Comparison of ENCODE assay signal across 19 cellular contexts in the genomic region with DNA sequence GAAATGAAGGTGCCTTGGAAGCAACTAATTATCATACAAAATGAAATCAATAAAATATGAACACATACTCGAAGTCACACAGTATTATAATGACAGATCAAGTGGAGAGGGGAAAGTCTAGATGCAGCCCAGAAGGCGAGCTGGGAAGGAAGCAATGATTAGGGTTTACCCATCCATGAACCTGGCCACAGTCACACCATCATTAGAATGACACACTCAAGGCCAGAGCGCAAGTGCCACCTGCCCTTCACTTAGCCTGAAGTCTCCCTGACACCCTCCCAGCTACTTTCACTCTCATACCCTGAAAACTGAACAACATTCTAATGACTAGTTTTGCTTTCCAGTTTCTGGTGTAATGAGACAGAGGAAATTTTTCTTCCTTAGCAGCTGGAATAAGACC.
DNase-seq lines count a peak whose midpoint lies in the region; ATAC-seq and TF ChIP-seq lines count a peak whose summit lies in the region.
"Had no signal": no experiment of that assay in that cellular context is flagged by ENCODE, and none has a peak within 500 bp of the region (broad histone marks: within the 10 kb centered on the region; RNA-seq: fewer than 3 reads in every experiment).

No MANE protein-coding gene starts in this region.

- no peaks in the 10 kb centered on the region for H3K36me3 ChIP-seq in MM.1S (replicated peaks; ENCODE audit: insufficient read depth, low read length)
- H3K36me3 ChIP-seq: BLaER1 treated with 17β-estradiol and CSF1 and Interleukin-3, amounts not matched to agents 10 nM and 100 nM had no signal

- peak; percentile 68 for ATAC-seq in activated T-helper 17 cell treated with anti-CD3 and anti-CD28 coated beads, Interleukin-2, amount 50 U/mL, for 72 hours (replicated peaks)
- no peak for ATAC-seq in HG03521 (IDR thresholded peaks at IDR 0.05; ENCODE audit: unreplicated experiment)
- ATAC-seq: K562 had no signal

- TF ChIP-seq CTCF in GM10266 (IDR thresholded peaks at IDR 0.05; ENCODE audit: control insufficient read depth, insufficient read depth, low read depth, missing control alignments) (no peak), MM.1S (IDR thresholded peaks at IDR 0.05; ENCODE audit: low read length) (no peak)

- no peaks in the 10 kb centered on the region for H3K79me2 ChIP-seq in MM.1S (ENCODE audit: low read length)

- H3K27ac ChIP-seq in MM.1S (ENCODE audit: low read length): no peak overlapping the region
- H3K27ac ChIP-seq: BLaER1 treated with 17β-estradiol and CSF1 and Interleukin-3, amounts not matched to agents 10 nM and 100 nM; HL-60 had no signal

- H3K4me1 ChIP-seq in MM.1S (ENCODE audit: low read length): no peaks in the 10 kb centered on the region

- no peak overlapping the region for H3K4me3 ChIP-seq in MM.1S (ENCODE audit: low read length)
- H3K4me3 ChIP-seq: BLaER1 treated with 17β-estradiol and CSF1 and Interleukin-3, amounts not matched to agents 10 nM and 100 nM; K562 had no signal

- H3K27me3 Mint-ChIP-seq in activated T-helper 17 cell treated with anti-CD3 and anti-CD28 coated beads, Interleukin-2, amount 50 U/mL, for 72 hours: no peaks in the 10 kb centered on the region

- no peaks in the 10 kb centered on the region for H3K9me2 ChIP-seq in MM.1S (replicated peaks; ENCODE audit: insufficient read depth, low read length)

- DNase-seq in NCI-H1417 (lab: John Stamatoyannopoulos, UW): peak in 2 of 3 experiments; percentile 29 to 31
- no peak for DNase-seq in NCI-H1417 treated with DMSO at 0.1 percent for 48 hours (lab: John Stamatoyannopoulos, UW)
- DNase-seq in GM10266 (ENCODE audit: extremely low spot score): peak; percentile 26
- DNase-seq in MM.1S: peak; percentile 14
- no peak for DNase-seq in HPDE6-E6E7 (ENCODE audit: extremely low spot score)
- DNase-seq in A172 (ENCODE audit: low spot score): no peak
- DNase-seq: 8988T; ACHN; Calu3; CD4-positive, CD25-positive, alpha-beta regulatory T cell; DMS 273 treated with DMSO at 0.1 percent for 48 hours; EL; GOT3; H9 had no signal

- H4K20me1 ChIP-seq in MM.1S (ENCODE audit: insufficient read depth, low read length): no peaks in the 10 kb centered on the region
- H4K20me1 ChIP-seq: BLaER1 treated with 17β-estradiol and CSF1 and Interleukin-3, amounts not matched to agents 10 nM and 100 nM had no signal

- no peak overlapping the region for H3K4me3 Mint-ChIP-seq in activated T-helper 17 cell treated with anti-CD3 and anti-CD28 coated beads, Interleukin-2, amount 50 U/mL, for 72 hours
- H3K4me3 Mint-ChIP-seq: H9 had no signal

- no peaks in the 10 kb centered on the region for H3K36me3 Mint-ChIP-seq in activated T-helper 17 cell treated with anti-CD3 and anti-CD28 coated beads, Interleukin-2, amount 50 U/mL, for 72 hours (ENCODE audit: low read depth)
- H3K36me3 Mint-ChIP-seq: CD4-positive, CD25-positive, alpha-beta regulatory T cell had no signal

- H3K27me3 ChIP-seq in MM.1S (replicated peaks; ENCODE audit: insufficient read depth, low read length): no peaks in the 10 kb centered on the region
- H3K27me3 ChIP-seq: BLaER1 treated with 17β-estradiol and CSF1 and Interleukin-3, amounts not matched to agents 10 nM and 100 nM had no signal

- H3K27ac Mint-ChIP-seq in activated T-helper 17 cell treated with anti-CD3 and anti-CD28 coated beads, Interleukin-2, amount 50 U/mL, for 72 hours: no peak overlapping the region

- no peaks in the 10 kb centered on the region for H3K9me3 ChIP-seq in MM.1S (replicated peaks; ENCODE audit: insufficient read depth, low read length)

- H3K9ac ChIP-seq in MM.1S (ENCODE audit: low read length): no peak overlapping the region
- H3K9ac ChIP-seq: BLaER1 treated with 17β-estradiol and CSF1 and Interleukin-3, amounts not matched to agents 10 nM and 100 nM had no signal

- no peak overlapping the region for H3K4me2 ChIP-seq in MM.1S (ENCODE audit: low read depth, low read length)
- H3K4me2 ChIP-seq: BLaER1 treated with 17β-estradiol and CSF1 and Interleukin-3, amounts not matched to agents 10 nM and 100 nM had no signal

- no peaks in the 10 kb centered on the region for H3F3A ChIP-seq in MM.1S (ENCODE audit: insufficient read depth, low read length)

- no peaks in the 10 kb centered on the region for H3K4me1 Mint-ChIP-seq in activated T-helper 17 cell treated with anti-CD3 and anti-CD28 coated beads, Interleukin-2, amount 50 U/mL, for 72 hours

- no peaks in the 10 kb centered on the region for H3K9me3 Mint-ChIP-seq in activated T-helper 17 cell treated with anti-CD3 and anti-CD28 coated beads, Interleukin-2, amount 50 U/mL, for 72 hours
- H3K9me3 Mint-ChIP-seq: CD4-positive, CD25-positive, alpha-beta regulatory T cell; H9 had no signal

- no peak overlapping the region for H2AFZ ChIP-seq in MM.1S (ENCODE audit: low read length)

Comparison
In these comparisons a context has a peak if more than half of its experiments do, and no peak if none do; other contexts are left out.
1. DNase-seq: peak in NCI-H1417 (2 of 3), GM10266 (single experiment) and MM.1S (single experiment); none in NCI-H1417 treated with DMSO at 0.1 percent for 48 hours (single experiment), HPDE6-E6E7 (single experiment) and A172 (single experiment).